In genomic region chr3:62873672-62874397, GRCh38 we compare ENCODE assay signal across 8 cellular contexts. TPM values are rescaled to one million over a fixed set of nuclear protein-coding genes. Genes with fewer than 3 reads are reported as not detected.
DNase-seq lines count a peak whose midpoint lies in the region; ATAC-seq and TF ChIP-seq lines count a peak whose summit lies in the region.

No MANE protein-coding gene starts in this region.

- peaks cover 29% of the 10 kb centered on the region for H3K4me1 Mint-ChIP-seq in nephron

- H3K27me3 ChIP-seq in NT2/D1 (ENCODE audit: insufficient read depth, insufficient read length) (no peaks in the 10 kb centered on the region), fibroblast of lung (ENCODE audit: control insufficient read depth, insufficient read depth, low read length) (peaks cover 5% of the 10 kb centered on the region)

- peaks cover 6% of the 10 kb centered on the region for H3K36me3 Mint-ChIP-seq in nephron (ENCODE audit: low read depth)

- H3K9ac ChIP-seq in NT2/D1 (ENCODE audit: insufficient read length, low read depth), result peak overlapping the region; percentile 95
- no peak overlapping the region for H3K9ac ChIP-seq in fibroblast of lung (ENCODE audit: insufficient read depth, low read length)

- no peak overlapping the region for H2AFZ ChIP-seq in fibroblast of lung (ENCODE audit: low read length)

- H3K4me2 ChIP-seq in fibroblast of lung (ENCODE audit: extremely low read depth, insufficient read depth, low read length), result peak overlapping the region; percentile 44

- ATAC-seq in GM21717 (IDR thresholded peaks at IDR 0.05; ENCODE audit: unreplicated experiment) (peak; percentile 46), GM21447 (IDR thresholded peaks at IDR 0.05; ENCODE audit: unreplicated experiment) (no peak)

- H4K20me1 ChIP-seq in fibroblast of lung (ENCODE audit: control insufficient read depth, extremely low read depth, insufficient read depth, low read length), result no peaks in the 10 kb centered on the region

- H3K27me3 Mint-ChIP-seq in nephron (ENCODE audit: low read depth), result peaks cover 77% of the 10 kb centered on the region

- DNase-seq in NT2/D1 (ENCODE audit: low read depth, low spot score) (peak; percentile 82), fibroblast of lung (ENCODE audit: low read depth in 2 of 2) (peak; percentile 11 to 70), SKM-1 treated with dmso at 0.1 percent for 144 hours (lab: John Stamatoyannopoulos, UW; ENCODE audit: unreplicated experiment) (no peak)
- DNase-seq in central memory CD4-positive, alpha-beta T cell, result no peak

- H3K4me3 ChIP-seq in NT2/D1 (ENCODE audit: insufficient read length, low read depth) (peak overlapping the region; percentile 85), fibroblast of lung (replicated peaks in 1 of 4; ENCODE audit: control extremely low read depth in 1 of 4, insufficient read depth in 1 of 4, low read depth in 3 of 4, low read length in 4 of 4) (peak overlapping the region; percentile 17 to 57 (median 44))

- H3K4me3 Mint-ChIP-seq in nephron, result peak overlapping the region; percentile 93 to 96 (median 94)

- H3K27ac Mint-ChIP-seq in nephron, result peak overlapping the region; percentile 19 to 76 (median 68)

- peak; percentile 70 for TF ChIP-seq CTCF in 22Rv1 (IDR thresholded peaks at IDR 0.05)
- TF ChIP-seq CTCF in fibroblast of lung (conservative IDR thresholded peaks at IDR 0.05 in 1 of 2, IDR thresholded peaks at IDR 0.05 in 1 of 2; ENCODE audit: low read depth in 1 of 2, low read length in 2 of 2), result no peak
- peak; percentile 24 to 31 (median 27) for TF ChIP-seq CTCF in nephron (IDR thresholded peaks at IDR 0.05; ENCODE audit: unreplicated experiment in 3 of 3)

- H3K9me3 Mint-ChIP-seq in nephron, result peaks cover 11% of the 10 kb centered on the region

- H3K9me3 ChIP-seq in NT2/D1 (ENCODE audit: insufficient read depth, low read length), result no peaks in the 10 kb centered on the region
- H3K9me3 ChIP-seq in fibroblast of lung (ENCODE audit: control insufficient read depth, insufficient read depth, low read depth, low read length), result no peaks in the 10 kb centered on the region

- no peaks in the 10 kb centered on the region for H3K36me3 ChIP-seq in NT2/D1 (ENCODE audit: insufficient read depth, insufficient read length, low read length)
- H3K36me3 ChIP-seq in fibroblast of lung (ENCODE audit: control insufficient read depth, insufficient read depth, low read length), result no peaks in the 10 kb centered on the region

- no peaks in the 10 kb centered on the region for H3K79me2 ChIP-seq in fibroblast of lung (ENCODE audit: control insufficient read depth, insufficient read depth, low read length)

- H3K4me1 ChIP-seq in NT2/D1 (ENCODE audit: insufficient read depth, insufficient read length) (no peaks in the 10 kb centered on the region), fibroblast of lung (ENCODE audit: control insufficient read depth, extremely low read depth, insufficient read depth, low read length) (no peaks in the 10 kb centered on the region)

- no peak overlapping the region for H3K27ac ChIP-seq in 22Rv1
- no peak overlapping the region for H3K27ac ChIP-seq in fibroblast of lung (ENCODE audit: insufficient read depth, low read length)

RNA-seq across cellular contexts. Expression of gene CADPS, which starts 1.4 kb away (rescaled TPM):
- 33.1 and 63.1 TPM in 2 replicates for total RNA-seq in fibroblast of lung
- 2.3 and 21.7 TPM in 2 replicates for polyA plus RNA-seq in fibroblast of lung
- 1.5 and 10.1 TPM in 2 replicates for polyA plus RNA-seq in fibroblast of lung (2012)
- polyA minus RNA-seq in fibroblast of lung (ENCODE audit: low replicate concordance), result 10.9 and 19.8 TPM in 2 replicates

Comparison
In these comparisons a context has a peak if more than half of its experiments do, and no peak if none do; other contexts are left out.
1. CTCF ChIP-seq: peak in 22Rv1 (single experiment) and nephron (3 of 3); none in fibroblast of lung (0 of 2).
2. DNase-seq: peak in NT2/D1 (single experiment) and fibroblast of lung (2 of 2); none in SKM-1 treated with dmso at 0.1 percent for 144 hours (single experiment) and central memory CD4-positive, alpha-beta T cell (single experiment).